ENCODE assay signal across 1 cellular context in the genomic region with DNA sequence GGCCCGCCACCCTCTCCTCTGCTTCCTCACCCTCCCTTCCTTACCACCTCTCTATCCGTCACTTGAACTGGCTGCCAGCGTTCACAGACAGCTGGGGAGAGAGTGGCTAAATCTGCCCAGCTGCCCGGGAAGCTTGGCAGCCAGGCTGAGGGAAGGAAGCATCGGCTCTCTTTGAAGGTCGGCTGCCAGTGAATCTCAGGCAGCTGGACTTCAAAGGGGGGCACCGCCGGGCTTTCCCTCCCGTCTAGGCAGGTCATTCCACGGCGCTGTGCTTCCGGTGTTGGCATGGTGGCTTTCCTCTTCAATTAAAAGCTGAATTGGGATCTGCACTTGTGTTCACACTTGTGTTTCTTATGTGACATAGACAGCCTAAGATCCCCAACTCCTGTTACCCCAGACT.
TF ChIP-seq lines count a peak whose summit lies in the region.

No MANE protein-coding gene starts in this region.

TF ChIP-seq in WTC11, 78 proteins besides CTCF, POLR2A, EP300 and RAD21 (continued from another document):
- TF ChIP-seq ZNF532 (CRISPR knock-in tag; IDR thresholded peaks at IDR 0.05; ENCODE audit: borderline replicate concordance) (no peak), FOXK1 (CRISPR knock-in tag; IDR thresholded peaks at IDR 0.05) (no peak), IRF2 (CRISPR knock-in tag; IDR thresholded peaks at IDR 0.05; ENCODE audit: borderline replicate concordance, low read depth) (no peak), NFE2L1 (CRISPR knock-in tag; IDR thresholded peaks at IDR 0.05) (no peak), ATF1 (CRISPR knock-in tag; IDR thresholded peaks at IDR 0.05) (no peak), CBFB (CRISPR knock-in tag; IDR thresholded peaks at IDR 0.05; ENCODE audit: low read depth) (no peak)
- TF ChIP-seq, protein P1, sequence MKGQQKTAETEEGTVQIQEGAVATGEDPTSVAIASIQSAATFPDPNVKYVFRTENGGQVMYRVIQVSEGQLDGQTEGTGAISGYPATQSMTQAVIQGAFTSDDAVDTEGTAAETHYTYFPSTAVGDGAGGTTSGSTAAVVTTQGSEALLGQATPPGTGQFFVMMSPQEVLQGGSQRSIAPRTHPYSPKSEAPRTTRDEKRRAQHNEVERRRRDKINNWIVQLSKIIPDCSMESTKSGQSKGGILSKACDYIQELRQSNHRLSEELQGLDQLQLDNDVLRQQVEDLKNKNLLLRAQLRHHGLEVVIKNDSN (CRISPR knock-in tag; IDR thresholded peaks at IDR 0.05), result no peak
- TF ChIP-seq, protein P2, sequence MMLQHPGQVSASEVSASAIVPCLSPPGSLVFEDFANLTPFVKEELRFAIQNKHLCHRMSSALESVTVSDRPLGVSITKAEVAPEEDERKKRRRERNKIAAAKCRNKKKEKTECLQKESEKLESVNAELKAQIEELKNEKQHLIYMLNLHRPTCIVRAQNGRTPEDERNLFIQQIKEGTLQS (CRISPR knock-in tag; conservative IDR thresholded peaks at IDR 0.05), result no peak
- TF ChIP-seq, protein P3, sequence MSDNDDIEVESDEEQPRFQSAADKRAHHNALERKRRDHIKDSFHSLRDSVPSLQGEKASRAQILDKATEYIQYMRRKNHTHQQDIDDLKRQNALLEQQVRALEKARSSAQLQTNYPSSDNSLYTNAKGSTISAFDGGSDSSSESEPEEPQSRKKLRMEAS (CRISPR knock-in tag; IDR thresholded peaks at IDR 0.05), result no peak
